23 cellular contexts compared by ENCODE assay signal in genomic region chr7:66974986-66975590, GRCh38. TPM values are rescaled to one million over a fixed set of nuclear protein-coding genes. Genes with fewer than 3 reads are reported as not detected.
DNase-seq lines count a peak whose midpoint lies in the region; ATAC-seq and TF ChIP-seq lines count a peak whose summit lies in the region.
"Had no signal": no experiment of that assay in that cellular context is flagged by ENCODE, and none has a peak within 500 bp of the region (broad histone marks: within the 10 kb centered on the region; RNA-seq: fewer than 3 reads in every experiment).

No MANE protein-coding gene starts in this region.

- H3K9me3 ChIP-seq in A673 (ENCODE audit: low read depth, low read length, poor library complexity, severe bottlenecking) (peaks cover 2% of the 10 kb centered on the region), DND-41 (ENCODE audit: insufficient read depth, low read length, severe bottlenecking) (peaks cover 3% of the 10 kb centered on the region), body of pancreas (peaks cover 0 to 3% (median 0%) of the 10 kb centered on the region in 3 donors)
- H3K9me3 ChIP-seq: SJSA1 had no signal

- H3K79me2 ChIP-seq in DND-41 (ENCODE audit: insufficient read depth, low read length), result no peaks in the 10 kb centered on the region

- WGBS in body of pancreas, 2 donors, result 87 to 89% methylated on average over 15 of the region's 15 CpGs

- H3K27me3 ChIP-seq in A673 (replicated peaks; ENCODE audit: insufficient read depth, low read depth, low read length, poor library complexity) (no peaks in the 10 kb centered on the region), DND-41 (ENCODE audit: insufficient read depth, low read length, poor library complexity) (no peaks in the 10 kb centered on the region), body of pancreas (no peaks in the 10 kb centered on the region)
- H3K27me3 ChIP-seq: SJSA1 had no signal

- no peaks in the 10 kb centered on the region for H4K20me1 ChIP-seq in DND-41 (ENCODE audit: insufficient read depth, low read length)

- BruUV-seq in A673 (replicated peaks; lab: Mats Ljungman, UMichigan), result no TSS peak

- TF ChIP-seq CTCF in A673 (conservative IDR thresholded peaks at IDR 0.05; ENCODE audit: low read depth, low read length), result no peak
- TF ChIP-seq CTCF in DND-41 (IDR thresholded peaks at IDR 0.05; ENCODE audit: borderline replicate concordance, extremely low read depth, low read length, poor library complexity, severe bottlenecking), result no peak
- TF ChIP-seq CTCF in body of pancreas (IDR thresholded peaks at IDR 0.05), result no peak

- TF ChIP-seq POLR2A in body of pancreas (IDR thresholded peaks at IDR 0.05), result no peak

- H3K4me1 ChIP-seq in A673 (ENCODE audit: insufficient read depth, low read length, poor library complexity, severe bottlenecking), result no peaks in the 10 kb centered on the region
- no peaks in the 10 kb centered on the region for H3K4me1 ChIP-seq in DND-41 (ENCODE audit: insufficient read depth, low read length)
- H3K4me1 ChIP-seq in body of pancreas, result no peaks in the 10 kb centered on the region
- H3K4me1 ChIP-seq: SJSA1 had no signal

- intact Hi-C loops in A673 (cut with micrococcal nuclease; ENCODE audit: unreplicated experiment), result no loop called here
- intact Hi-C loops in Right ventricle myocardium inferior (cut with DNase I), result no loop called here
- intact Hi-C loops in body of pancreas (cut with DNase I), result no loop called here

- no peaks in the 10 kb centered on the region for H3K36me3 ChIP-seq in A673 (ENCODE audit: insufficient read depth, low read length, poor library complexity, severe bottlenecking)
- H3K36me3 ChIP-seq in DND-41 (ENCODE audit: insufficient read depth, low read length), result no peaks in the 10 kb centered on the region
- H3K36me3 ChIP-seq in body of pancreas (replicated peaks in 1 of 2; ENCODE audit: insufficient read depth in 1 of 2, low read depth in 2 of 2), result no peaks in the 10 kb centered on the region
- H3K36me3 ChIP-seq: SJSA1, WERI-Rb-1 had no signal

- no peak overlapping the region for H3K9ac ChIP-seq in DND-41 (ENCODE audit: low read depth, low read length)
- H3K9ac ChIP-seq: KMS-11 had no signal

- DNase-seq in A673 (ENCODE audit: low spot score), result peak; percentile 45
- peak; percentile 20 for DNase-seq in DND-41
- peak; percentile 68 for DNase-seq in OCI-M1 (lab: John Stamatoyannopoulos, UW)
- peak; percentile 25 for DNase-seq in iPS-NIHi11 (ENCODE audit: low spot score)
- no peak for DNase-seq in Right ventricle myocardium inferior (ENCODE audit: missing footprints)
- DNase-seq in NCI-H1436 (lab: John Stamatoyannopoulos, UW), result no peak
- DNase-seq in body of pancreas, result no peak
- DNase-seq: activated CD4-positive, alpha-beta memory T cell treated with anti-CD3 and anti-CD28 coated beads, Interleukin-2, amount 10 ng/mL, durations not matched to agents 7 days and 5 days; activated naive CD4-positive, alpha-beta T cell treated with anti-CD3 and anti-CD28 coated beads, Interleukin-2, amount 50 U/mL, for 16 hours; activated T-cell treated with anti-CD3 and anti-CD28 coated beads, Interleukin-2, amount 50 U/mL, for 1 hour; anterior cingulate cortex; EL; hypothalamus; kidney glomerular epithelial cell; naive B cell; NCI-H1092 treated with DMSO at 0.1 percent for 48 hours; NCI-H69; T-helper 2 cell; WERI-Rb-1 had no signal

- H2AFZ ChIP-seq in DND-41 (ENCODE audit: low read depth, low read length), result no peak overlapping the region
- H2AFZ ChIP-seq: PC-9 had no signal

- H3K4me2 ChIP-seq in DND-41 (ENCODE audit: insufficient read depth, low read length), result no peak overlapping the region
- H3K4me2 ChIP-seq: KMS-11, PC-9 had no signal

- ATAC-seq in DND-41 (ENCODE audit: insufficient read depth, low read depth), result peak; percentile 44; the same call in 1 of the 3 replicates
- ATAC-seq in Right ventricle myocardium inferior, result no peak
- no peak for ATAC-seq in body of pancreas
- no peak for ATAC-seq in GM21526 (IDR thresholded peaks at IDR 0.05; ENCODE audit: low FRiP score, unreplicated experiment)

- POLR2A ChIA-PET in A673 (lab: Charles Lee; ENCODE audit: low non-redundant PET), result no interaction called here

- H3K27ac ChIP-seq in A673 (ENCODE audit: low read depth, low read length, poor library complexity, severe bottlenecking) (no peak overlapping the region), DND-41 (ENCODE audit: low read length) (no peak overlapping the region), body of pancreas (no peak overlapping the region)
- H3K27ac ChIP-seq: KMS-11, PC-9, SJSA1, WERI-Rb-1 had no signal

- H3K4me3 ChIP-seq in A673 (ENCODE audit: low read depth, low read length, poor library complexity, severe bottlenecking) (no peak overlapping the region), DND-41 (ENCODE audit: low read depth in 1 of 2, low read length in 2 of 2) (no peak overlapping the region), body of pancreas (no peak overlapping the region)
- H3K4me3 ChIP-seq: PC-9, SJSA1 had no signal

- CTCF ChIA-PET in A673 (lab: Charles Lee), result no interaction called here

RNA-seq across cellular contexts. Expression of gene SBDS, which starts 20.3 kb away (rescaled TPM):
- total RNA-seq in A673 (2021) (56.1 and 63.4 TPM in 2 replicates), Right ventricle myocardium inferior (210 TPM), body of pancreas (10 to 100 TPM; 37.9 to 52.1 TPM)

RNA-seq across cellular contexts. Expression of gene TYW1, which starts 21.5 kb away (rescaled TPM):
- total RNA-seq in A673 (2021) (15.9 and 16.8 TPM in 2 replicates), Right ventricle myocardium inferior (10.7 TPM), body of pancreas (10 to 100 TPM in 1 of 2 donors, 1 to 10 TPM in 1; 7.6 to 15.6 TPM)

RNA-seq across cellular contexts. Expression of gene TMEM248, which starts 54.1 kb away (rescaled TPM):
- total RNA-seq in A673 (2021) (77.0 and 78.8 TPM in 2 replicates), Right ventricle myocardium inferior (45.9 TPM), body of pancreas (10 to 100 TPM; 52.1 to 64.9 TPM)

Comparison
In these comparisons a context has a peak if more than half of its experiments do, and no peak if none do; other contexts are left out.
1. DNase-seq: peak in A673 (single experiment), DND-41 (single experiment), OCI-M1 (single experiment) and iPS-NIHi11 (single experiment); none in Right ventricle myocardium inferior (single experiment), NCI-H1436 (single experiment) and body of pancreas (0 of 4).